In the genomic region with DNA sequence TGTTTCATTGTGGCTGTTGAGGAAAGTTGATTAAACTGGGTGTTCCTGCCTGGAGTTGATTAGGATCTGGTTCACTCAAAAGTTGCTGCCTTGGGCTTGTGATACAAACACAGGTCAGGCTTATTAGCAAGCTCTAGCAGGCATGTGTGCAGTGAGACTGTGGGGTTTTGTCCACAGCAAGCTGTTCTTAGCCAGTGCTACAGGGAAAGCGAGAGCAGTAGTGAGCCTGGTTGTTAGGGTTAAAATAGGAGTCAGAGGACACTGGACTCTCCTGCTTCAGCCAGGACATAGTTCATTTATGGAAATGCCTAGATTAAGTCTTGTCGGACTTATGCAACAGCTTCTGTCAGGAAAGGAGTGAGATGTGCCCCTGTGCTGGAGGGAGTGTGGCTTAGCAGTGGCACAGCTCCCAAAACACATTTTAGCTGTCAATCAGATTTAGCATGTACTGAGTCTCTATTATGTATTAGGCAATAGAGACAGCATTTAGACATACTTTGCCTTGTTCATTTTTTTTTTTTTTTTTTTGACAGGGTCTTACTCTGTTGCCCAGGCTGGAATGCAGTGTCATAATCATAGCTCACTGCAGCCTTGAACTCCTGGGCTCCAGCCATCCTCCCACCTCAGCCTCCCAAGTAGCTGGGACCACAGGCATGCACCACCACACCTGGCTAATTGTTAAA, we compare ENCODE assay signal across 13 cellular contexts. TPM values are rescaled to one million over a fixed set of nuclear protein-coding genes. Genes with fewer than 3 reads are reported as not detected.
A peak's percentile ranks its signal among the peaks of the same experiment; 100 is the strongest.
DNase-seq lines count a peak whose midpoint lies in the region; ATAC-seq and TF ChIP-seq lines count a peak whose summit lies in the region.
"Had no signal": no experiment of that assay in that cellular context is flagged by ENCODE, and none has a peak within 500 bp of the region (broad histone marks: within the 10 kb centered on the region; RNA-seq: fewer than 3 reads in every experiment).

No MANE protein-coding gene starts in this region.

- no peak overlapping the region for H3K4me3 Mint-ChIP-seq in activated naive CD8-positive, alpha-beta T cell treated with anti-CD3 and anti-CD28 coated beads, Interleukin-2, amount 10 ng/mL, durations not matched to agents 7 days and 5 days
- no peak overlapping the region for H3K4me3 Mint-ChIP-seq in activated naive CD8-positive, alpha-beta T cell treated with anti-CD3 and anti-CD28 coated beads for 36 hours

- peaks cover 6% of the 10 kb centered on the region for H3K36me3 Mint-ChIP-seq in activated naive CD8-positive, alpha-beta T cell treated with anti-CD3 and anti-CD28 coated beads, Interleukin-2, amount 10 ng/mL, durations not matched to agents 7 days and 5 days
- H3K36me3 Mint-ChIP-seq in activated naive CD8-positive, alpha-beta T cell treated with anti-CD3 and anti-CD28 coated beads for 36 hours: peaks cover 20% of the 10 kb centered on the region

- H3K4me1 ChIP-seq in right lobe of liver (peaks cover 0 to 50% (median 20%) of the 10 kb centered on the region in 4 donors), aorta (ENCODE audit: control insufficient read depth in 1 of 2, insufficient read depth in 2 of 2, low read length in 2 of 2) (peaks cover 0 to 5% of the 10 kb centered on the region in 2 donors)
- H3K4me1 ChIP-seq: SJCRH30 had no signal

- peak overlapping the region in 2 of 3 donors; percentile 59 to 65 for H3K27ac ChIP-seq in right lobe of liver
- no peak overlapping the region for H3K27ac ChIP-seq in aorta (ENCODE audit: low read depth in 1 of 2, low read length in 2 of 2)
- H3K27ac ChIP-seq: BLaER1 treated with 17β-estradiol and CSF1 and Interleukin-3, amounts not matched to agents 10 nM and 100 nM; SJCRH30 had no signal

- H3K4me1 Mint-ChIP-seq in activated naive CD8-positive, alpha-beta T cell treated with anti-CD3 and anti-CD28 coated beads, Interleukin-2, amount 10 ng/mL, durations not matched to agents 7 days and 5 days: peaks cover 13% of the 10 kb centered on the region
- H3K4me1 Mint-ChIP-seq in activated naive CD8-positive, alpha-beta T cell treated with anti-CD3 and anti-CD28 coated beads for 36 hours: peaks cover 28% of the 10 kb centered on the region

- TF ChIP-seq POLR2A in erythroblast (IDR thresholded peaks at IDR 0.05; ENCODE audit: low read length) (no peak), right lobe of liver (IDR thresholded peaks at IDR 0.05) (no peak)

- H3K36me3 ChIP-seq in right lobe of liver (peaks cover 0 to 35% (median 18%) of the 10 kb centered on the region in 4 donors), aorta (ENCODE audit: control insufficient read depth in 1 of 2, insufficient read depth in 2 of 2, low read length in 1 of 2) (peaks cover 2 to 3% of the 10 kb centered on the region in 2 donors)

- no peak for TF ChIP-seq CTCF in right lobe of liver (IDR thresholded peaks at IDR 0.05)

- ATAC-seq in activated naive CD8-positive, alpha-beta T cell treated with anti-CD3 and anti-CD28 coated beads, Interleukin-2, amount 10 ng/mL, durations not matched to agents 7 days and 5 days (ENCODE audit: low read depth): no peak
- ATAC-seq in right lobe of liver (peak; percentile 81 to 91 (median 90)), aorta (ENCODE audit: low FRiP score) (no peak), HG03039 (IDR thresholded peaks at IDR 0.05; ENCODE audit: unreplicated experiment) (no peak)
- ATAC-seq: activated CD4-positive, CD25-positive, alpha-beta regulatory T cell treated with anti-CD3 and anti-CD28 coated beads, Interleukin-2, amount 50 U/mL, for 24 hours had no signal

- no peak for DNase-seq in activated naive CD8-positive, alpha-beta T cell treated with anti-CD3 and anti-CD28 coated beads, Interleukin-2, amount 10 ng/mL, durations not matched to agents 7 days and 5 days
- no peak for DNase-seq in activated naive CD8-positive, alpha-beta T cell treated with anti-CD3 and anti-CD28 coated beads for 36 hours
- DNase-seq in erythroblast (lab: John Stamatoyannopoulos, UW): peak; percentile 23 to 43
- DNase-seq in right lobe of liver: peak in 1 of 3 donors; percentile 76
- DNase-seq in aorta: peak; percentile 17
- DNase-seq in NCI-H1048 (lab: John Stamatoyannopoulos, UW): no peak
- no peak for DNase-seq in dedifferentiated amniotic fluid mesenchymal stem cell (ENCODE audit: extremely low spot score)
- DNase-seq: activated gamma-delta T cell, NCI-H1436 treated with DMSO at 0.1 percent for 48 hours, SJCRH30 had no signal

- intact Hi-C loops in right lobe of liver (cut with DNase I) (no loop called here), aorta (cut with DNase I) (no loop called here)

- WGBS in right lobe of liver (ENCODE audit: insufficient coverage, low coverage, low lambda C conversion rate, missing lambda C conversion rate): 26% methylated on average over 2 of the region's 2 CpGs
- 39 to 45% methylated on average over 2 of the region's 2 CpGs for WGBS in aorta, 2 donors

- no peaks in the 10 kb centered on the region for H3K27me3 Mint-ChIP-seq in activated naive CD8-positive, alpha-beta T cell treated with anti-CD3 and anti-CD28 coated beads, Interleukin-2, amount 10 ng/mL, durations not matched to agents 7 days and 5 days
- H3K27me3 Mint-ChIP-seq in activated naive CD8-positive, alpha-beta T cell treated with anti-CD3 and anti-CD28 coated beads for 36 hours: no peaks in the 10 kb centered on the region

- H3K27ac Mint-ChIP-seq in activated naive CD8-positive, alpha-beta T cell treated with anti-CD3 and anti-CD28 coated beads, Interleukin-2, amount 10 ng/mL, durations not matched to agents 7 days and 5 days: peak overlapping the region; percentile 31
- H3K27ac Mint-ChIP-seq in activated naive CD8-positive, alpha-beta T cell treated with anti-CD3 and anti-CD28 coated beads for 36 hours: no peak overlapping the region

- H3K4me3 ChIP-seq in right lobe of liver (no peak overlapping the region), aorta (ENCODE audit: low read length in 2 of 2) (no peak overlapping the region)
- H3K4me3 ChIP-seq: BLaER1 treated with 17β-estradiol and CSF1 and Interleukin-3, amounts not matched to agents 10 nM and 100 nM; SJCRH30 had no signal

- H3K27me3 ChIP-seq in right lobe of liver (no peaks in the 10 kb centered on the region), aorta (ENCODE audit: control insufficient read depth in 1 of 2, insufficient read depth in 2 of 2, low read length in 1 of 2) (no peaks in the 10 kb centered on the region)
- H3K27me3 ChIP-seq: BLaER1 treated with 17β-estradiol and CSF1 and Interleukin-3, amounts not matched to agents 10 nM and 100 nM; SJCRH30 had no signal

- POLR2A ChIA-PET in activated naive CD8-positive, alpha-beta T cell treated with anti-CD3 and anti-CD28 coated beads, Interleukin-2, amount 10 ng/mL, durations not matched to agents 7 days and 5 days (lab: Charles Lee): interaction anchor here (0.7 to 2.6 kb wide), 3 partner anchors 9 to 265 kb away, joined by 3 to 10 read pairs (median 3); partner anchors contain the start of genes GUCD1 and SNRPD3

- H3K9me3 ChIP-seq in right lobe of liver: no peaks in the 10 kb centered on the region
- H3K9me3 ChIP-seq in aorta (ENCODE audit: control insufficient read depth, low read length): no peaks in the 10 kb centered on the region
- H3K9me3 ChIP-seq: BLaER1 treated with 17β-estradiol and CSF1 and Interleukin-3, amounts not matched to agents 10 nM and 100 nM; SJCRH30 had no signal

- no peaks in the 10 kb centered on the region for H3K9me3 Mint-ChIP-seq in activated naive CD8-positive, alpha-beta T cell treated with anti-CD3 and anti-CD28 coated beads, Interleukin-2, amount 10 ng/mL, durations not matched to agents 7 days and 5 days
- no peaks in the 10 kb centered on the region for H3K9me3 Mint-ChIP-seq in activated naive CD8-positive, alpha-beta T cell treated with anti-CD3 and anti-CD28 coated beads for 36 hours

RNA-seq across cellular contexts. Expression of gene SNRPD3, which starts 8.7 kb away (rescaled TPM):
- total RNA-seq in activated naive CD8-positive, alpha-beta T cell treated with anti-CD3 and anti-CD28 coated beads, Interleukin-2, amount 10 ng/mL, durations not matched to agents 7 days and 5 days: 100 to 1,000 TPM; 108 to 110 TPM
- total RNA-seq in activated naive CD8-positive, alpha-beta T cell treated with anti-CD3 and anti-CD28 coated beads for 36 hours: 100 to 1,000 TPM; 221 to 222 TPM
- total RNA-seq in right lobe of liver: 100 to 1,000 TPM in 2 of 6 experiments, 10 to 100 TPM in 4; 43.3 to 180 (median 53.4) TPM
- total RNA-seq in aorta: 10 to 100 TPM; 43.4 to 44.8 TPM
- polyA plus RNA-seq in aorta: 10 to 100 TPM; 75.2 to 91.4 TPM

RNA-seq across cellular contexts. Expression of gene GUCD1, which starts 9.6 kb away (rescaled TPM):
- 100 to 1,000 TPM; 103 to 104 TPM for total RNA-seq in activated naive CD8-positive, alpha-beta T cell treated with anti-CD3 and anti-CD28 coated beads, Interleukin-2, amount 10 ng/mL, durations not matched to agents 7 days and 5 days
- total RNA-seq in activated naive CD8-positive, alpha-beta T cell treated with anti-CD3 and anti-CD28 coated beads for 36 hours: 100 to 1,000 TPM; 127 to 145 TPM
- total RNA-seq in right lobe of liver: 100 to 1,000 TPM in 5 of 6 experiments, 10 to 100 TPM in 1; 94.0 to 281 (median 213) TPM
- 10 to 100 TPM; 60.7 to 67.0 TPM for total RNA-seq in aorta
- 10 to 100 TPM; 42.2 to 71.6 TPM for polyA plus RNA-seq in aorta

RNA-seq across cellular contexts. Expression of gene LRRC75B, which starts 28.4 kb away (rescaled TPM):
- total RNA-seq in activated naive CD8-positive, alpha-beta T cell treated with anti-CD3 and anti-CD28 coated beads, Interleukin-2, amount 10 ng/mL, durations not matched to agents 7 days and 5 days: 1 to 10 TPM; 2.2 to 3.2 TPM
- total RNA-seq in activated naive CD8-positive, alpha-beta T cell treated with anti-CD3 and anti-CD28 coated beads for 36 hours: 1 to 10 TPM in 1 of 2 experiments, under 1 TPM in 1; 0.91 to 1.1 TPM
- total RNA-seq in right lobe of liver: 10 to 100 TPM; 11.8 to 28.0 (median 21.5) TPM
- total RNA-seq in aorta: 10 to 100 TPM in 1 of 2 donors, 1 to 10 TPM in 1; 4.6 to 15.0 TPM
- polyA plus RNA-seq in aorta: 10 to 100 TPM in 1 of 2 donors, 1 to 10 TPM in 1; 6.1 to 47.7 TPM

RNA-seq across cellular contexts. Expression of gene GGT1, which starts 38.5 kb away (rescaled TPM):
- total RNA-seq in activated naive CD8-positive, alpha-beta T cell treated with anti-CD3 and anti-CD28 coated beads, Interleukin-2, amount 10 ng/mL, durations not matched to agents 7 days and 5 days: 10 to 100 TPM; 25.4 to 25.7 TPM
- total RNA-seq in activated naive CD8-positive, alpha-beta T cell treated with anti-CD3 and anti-CD28 coated beads for 36 hours: 10 to 100 TPM; 11.1 to 12.3 TPM
- total RNA-seq in right lobe of liver (100 to 1,000 TPM in 5 of 6 experiments, 10 to 100 TPM in 1; 97.6 to 154 (median 140) TPM), aorta (10 to 100 TPM in 1 of 2 donors, 1 to 10 TPM in 1; 4.0 to 14.2 TPM)
- 10 to 100 TPM; 14.3 to 24.1 TPM for polyA plus RNA-seq in aorta

Comparison
In these comparisons a context has a peak if more than half of its experiments do, and no peak if none do; other contexts are left out.
1. ATAC-seq: peak in right lobe of liver (4 of 4); none in activated naive CD8-positive, alpha-beta T cell treated with anti-CD3 and anti-CD28 coated beads, Interleukin-2, amount 10 ng/mL, durations not matched to agents 7 days and 5 days (single experiment), aorta (single experiment) and HG03039 (single experiment).
2. DNase-seq: peak in erythroblast (2 of 2) and aorta (2 of 2); none in activated naive CD8-positive, alpha-beta T cell treated with anti-CD3 and anti-CD28 coated beads, Interleukin-2, amount 10 ng/mL, durations not matched to agents 7 days and 5 days (single experiment), activated naive CD8-positive, alpha-beta T cell treated with anti-CD3 and anti-CD28 coated beads for 36 hours (single experiment), NCI-H1048 (single experiment) and dedifferentiated amniotic fluid mesenchymal stem cell (single experiment).
3. H3K27ac ChIP-seq: peak in right lobe of liver (2 of 3); none in aorta (0 of 2).